In genomic region chr4:42708625-42709024, GRCh38 we compare ENCODE assay signal across 21 cellular contexts.
"Had no signal": no experiment of that assay in that cellular context is flagged by ENCODE, and none has a peak within 500 bp of the region (broad histone marks: within the 10 kb centered on the region; RNA-seq: fewer than 3 reads in every experiment).

No MANE protein-coding gene starts in this region.

- H3K27ac Mint-ChIP-seq: activated CD8-positive, alpha-beta memory T cell treated with anti-CD3 and anti-CD28 coated beads, Interleukin-2, amount 10 ng/mL, durations not matched to agents 7 days and 5 days; activated naive CD8-positive, alpha-beta T cell treated with anti-CD3 and anti-CD28 coated beads, Interleukin-2, amount 10 ng/mL, durations not matched to agents 7 days and 5 days; immature natural killer cell; memory B cell; natural killer cell treated with Interleukin-12 subunit alpha and Interleukin-12 subunit beta and Interleukin-15 and Interleukin-18, amount 100 ng/mL, for 72 hours; stimulated activated memory B cell treated with anti-CD40 and anti-IgM and Interleukin-4, amounts not matched to agents 10 μg/mL and 1 μg/mL and 100 μg/mL, for 72 hours; T-helper 2 cell treated with Interferon-gamma antibody and Interleukin-4, amounts not matched to agents 5 μg/mL and 100 μg/mL, for 36 hours had no signal

- H3K27ac ChIP-seq: breast epithelium, esophagus muscularis mucosa, psoas muscle, right lobe of liver, tibial nerve had no signal

- H3K27me3 ChIP-seq: breast epithelium, esophagus muscularis mucosa, tibial nerve had no signal

- H3K4me3 ChIP-seq: breast epithelium, dorsolateral prefrontal cortex, esophagus muscularis mucosa, psoas muscle, right lobe of liver, tibial nerve had no signal

- H3K9me3 ChIP-seq: breast epithelium, esophagus muscularis mucosa, psoas muscle, right lobe of liver, tibial nerve had no signal

- H3K4me3 Mint-ChIP-seq: activated CD8-positive, alpha-beta memory T cell treated with anti-CD3 and anti-CD28 coated beads, Interleukin-2, amount 10 ng/mL, durations not matched to agents 7 days and 5 days; activated naive CD8-positive, alpha-beta T cell treated with anti-CD3 and anti-CD28 coated beads, Interleukin-2, amount 10 ng/mL, durations not matched to agents 7 days and 5 days; activated T-cell treated with anti-CD3 and anti-CD28 coated beads, Interleukin-2, amount 50 U/mL, for 4 hours; immature natural killer cell; memory B cell; natural killer cell treated with Interleukin-12 subunit alpha and Interleukin-12 subunit beta and Interleukin-15 and Interleukin-18, amount 100 ng/mL, for 72 hours; stimulated activated memory B cell treated with anti-CD40 and anti-IgM and Interleukin-4, amounts not matched to agents 10 μg/mL and 1 μg/mL and 100 μg/mL, for 72 hours; T-helper 2 cell treated with Interferon-gamma antibody and Interleukin-4, amounts not matched to agents 5 μg/mL and 100 μg/mL, for 36 hours had no signal

- DNase-seq: activated CD4-positive, alpha-beta T cell treated with anti-CD3 and anti-CD28 coated beads for 1 hour; activated CD4-positive, alpha-beta T cell treated with anti-CD3 and anti-CD28 coated beads, Interleukin-2, amount 50 U/mL, for 48 hours; activated CD8-positive, alpha-beta memory T cell treated with anti-CD3 and anti-CD28 coated beads, Interleukin-2, amount 10 ng/mL, durations not matched to agents 7 days and 5 days; activated gamma-delta T cell; activated naive CD8-positive, alpha-beta T cell treated with anti-CD3 and anti-CD28 coated beads, Interleukin-2, amount 10 ng/mL, durations not matched to agents 7 days and 5 days; activated T-cell treated with anti-CD3 and anti-CD28 coated beads, Interleukin-2, amount 50 U/mL, for 4 hours; anterior cingulate cortex; dorsolateral prefrontal cortex; foreskin fibroblast; immature natural killer cell; left cardiac atrium; nucleus accumbens; psoas muscle; right lobe of liver had no signal

- H3K9me3 Mint-ChIP-seq: activated naive CD8-positive, alpha-beta T cell treated with anti-CD3 and anti-CD28 coated beads, Interleukin-2, amount 10 ng/mL, durations not matched to agents 7 days and 5 days; activated T-cell treated with anti-CD3 and anti-CD28 coated beads, Interleukin-2, amount 50 U/mL, for 4 hours; memory B cell; natural killer cell treated with Interleukin-12 subunit alpha and Interleukin-12 subunit beta and Interleukin-15 and Interleukin-18, amount 100 ng/mL, for 72 hours; stimulated activated memory B cell treated with anti-CD40 and anti-IgM and Interleukin-4, amounts not matched to agents 10 μg/mL and 1 μg/mL and 100 μg/mL, for 72 hours; T-helper 2 cell treated with Interferon-gamma antibody and Interleukin-4, amounts not matched to agents 5 μg/mL and 100 μg/mL, for 36 hours had no signal

- H3K4me1 ChIP-seq: breast epithelium, esophagus muscularis mucosa, psoas muscle, right lobe of liver, tibial nerve had no signal

- H3K27me3 Mint-ChIP-seq: activated CD8-positive, alpha-beta memory T cell treated with anti-CD3 and anti-CD28 coated beads, Interleukin-2, amount 10 ng/mL, durations not matched to agents 7 days and 5 days had no signal

- H3K36me3 ChIP-seq: breast epithelium, esophagus muscularis mucosa, right lobe of liver, tibial nerve had no signal

- H3K36me3 Mint-ChIP-seq: activated CD8-positive, alpha-beta memory T cell treated with anti-CD3 and anti-CD28 coated beads, Interleukin-2, amount 10 ng/mL, durations not matched to agents 7 days and 5 days; activated naive CD8-positive, alpha-beta T cell treated with anti-CD3 and anti-CD28 coated beads, Interleukin-2, amount 10 ng/mL, durations not matched to agents 7 days and 5 days; memory B cell; natural killer cell treated with Interleukin-12 subunit alpha and Interleukin-12 subunit beta and Interleukin-15 and Interleukin-18, amount 100 ng/mL, for 72 hours; stimulated activated memory B cell treated with anti-CD40 and anti-IgM and Interleukin-4, amounts not matched to agents 10 μg/mL and 1 μg/mL and 100 μg/mL, for 72 hours had no signal

- H3K4me1 Mint-ChIP-seq: activated CD8-positive, alpha-beta memory T cell treated with anti-CD3 and anti-CD28 coated beads, Interleukin-2, amount 10 ng/mL, durations not matched to agents 7 days and 5 days; immature natural killer cell; memory B cell; stimulated activated memory B cell treated with anti-CD40 and anti-IgM and Interleukin-4, amounts not matched to agents 10 μg/mL and 1 μg/mL and 100 μg/mL, for 72 hours had no signal
